27 cellular contexts compared by ENCODE assay signal in genomic region chr3:124664804-124665203, GRCh38.
DNase-seq lines count a peak whose midpoint lies in the region; ATAC-seq, FAIRE-seq and TF ChIP-seq lines count a peak whose summit lies in the region.
"Had no signal": no experiment of that assay in that cellular context is flagged by ENCODE, and none has a peak within 500 bp of the region (broad histone marks: within the 10 kb centered on the region; RNA-seq: fewer than 3 reads in every experiment).

No MANE protein-coding gene starts in this region.

- H3K4me1 ChIP-seq in heart left ventricle (peaks cover 0 to 15% (median 0%) of the 10 kb centered on the region in 12 donors), liver (ENCODE audit: control insufficient read depth in 4 of 4, insufficient read depth in 4 of 4, low read length in 3 of 4) (peaks cover 5 to 37% (median 30%) of the 10 kb centered on the region in 4 donors), small intestine (ENCODE audit: control insufficient read depth in 2 of 2, insufficient read depth in 1 of 2, low read depth in 1 of 2, low read length in 1 of 2) (no peaks in the 10 kb centered on the region), H9 (ENCODE audit: insufficient read depth, low read length) (no peaks in the 10 kb centered on the region), gastroesophageal sphincter (no peaks in the 10 kb centered on the region), esophagus muscularis mucosa (no peaks in the 10 kb centered on the region)
- H3K4me1 ChIP-seq: ascending aorta had no signal

- no peak overlapping the region for H4K5ac ChIP-seq in H9 (ENCODE audit: insufficient read length, low read depth, low read length)

- no peak overlapping the region for H2BK12ac ChIP-seq in H9 (ENCODE audit: insufficient read length, low read depth, low read length)

- H4K91ac ChIP-seq in H9 (ENCODE audit: insufficient read length, low read depth, low read length): no peak overlapping the region

- intact Hi-C loops in heart left ventricle (cut with DNase I) (no loop called here), esophagus muscularis mucosa (cut with DNase I) (no loop called here)

- WGBS in heart left ventricle, 4 donors: 48 to 62% (median 58%) methylated on average over 2 of the region's 2 CpGs
- 39% methylated on average over 2 of the region's 2 CpGs for WGBS in liver
- 58 to 80% (median 68%) methylated on average over 2 of the region's 2 CpGs for WGBS in small intestine, 3 donors
- WGBS in H9 (ENCODE audit: extremely low coverage, insufficient read length, low lambda C conversion rate): no CpG with 5 or more reads among the region's 2 CpGs
- WGBS in gastroesophageal sphincter (ENCODE audit: low coverage in 1 of 2), 2 donors: 93% methylated on average over 2 of the region's 2 CpGs; no CpG with 5 or more reads in 1 of the 2 donors
- WGBS in esophagus muscularis mucosa: 90% methylated on average over 2 of the region's 2 CpGs

- no peaks in the 10 kb centered on the region for H3K79me1 ChIP-seq in H9 (ENCODE audit: insufficient read depth, low read depth, low read length, poor library complexity, severe bottlenecking)

- TF ChIP-seq CTCF in LNCaP clone FGC (IDR thresholded peaks at IDR 0.05; ENCODE audit: control insufficient read depth, extremely low read depth, insufficient read depth): no peak
- TF ChIP-seq CTCF in heart left ventricle (IDR thresholded peaks at IDR 0.05): no peak
- TF ChIP-seq CTCF in liver (IDR thresholded peaks at IDR 0.05; ENCODE audit: low read depth, low read length, missing input control): no peak
- no peak for TF ChIP-seq CTCF in H9 (conservative IDR thresholded peaks at IDR 0.05)
- no peak for TF ChIP-seq CTCF in gastroesophageal sphincter (IDR thresholded peaks at IDR 0.05)
- TF ChIP-seq CTCF in esophagus muscularis mucosa (IDR thresholded peaks at IDR 0.05): no peak

- H4K20me1 ChIP-seq in H9 (ENCODE audit: control insufficient read depth, insufficient read depth, insufficient read length): no peaks in the 10 kb centered on the region

- H3K36me3 ChIP-seq in heart left ventricle: peaks cover 0 to 80% (median 28%) of the 10 kb centered on the region in 9 donors
- H3K36me3 ChIP-seq in liver (ENCODE audit: control insufficient read depth in 4 of 4, insufficient read depth in 3 of 4, low read depth in 1 of 4, low read length in 3 of 4): peaks cover 0 to 21% (median 8%) of the 10 kb centered on the region in 4 donors
- H3K36me3 ChIP-seq in small intestine (ENCODE audit: control insufficient read depth in 2 of 2, insufficient read depth in 2 of 2, low read length in 2 of 2): peaks cover 0 to 11% of the 10 kb centered on the region in 2 donors
- H3K36me3 ChIP-seq in gastroesophageal sphincter: peaks cover 0 to 41% of the 10 kb centered on the region in 2 donors
- H3K36me3 ChIP-seq in esophagus muscularis mucosa: peaks cover 0 to 70% (median 25%) of the 10 kb centered on the region in 4 donors
- H3K36me3 ChIP-seq: neutrophil had no signal

- H2BK15ac ChIP-seq in H9 (ENCODE audit: low read depth, low read length): no peak overlapping the region

- H3T11ph ChIP-seq in H9 (ENCODE audit: low read length): no peak overlapping the region

- no peaks in the 10 kb centered on the region for H3K36me3 Mint-ChIP-seq in H9 (ENCODE audit: insufficient read depth in 1 of 3, low read depth in 3 of 3)
- H3K36me3 Mint-ChIP-seq: memory B cell had no signal

- no peak overlapping the region for H3K56ac ChIP-seq in H9 (ENCODE audit: insufficient read length, low read depth, low read length)

- no peak overlapping the region for H3K23ac ChIP-seq in H9 (ENCODE audit: insufficient read length, low read depth, low read length)

- H3K27ac Mint-ChIP-seq in H9: peak overlapping the region in 1 of 3 experiments; percentile 23; a peak in 1 of 7 replicates
- H3K27ac Mint-ChIP-seq: activated CD8-positive, alpha-beta T cell treated with anti-CD3 and anti-CD28 coated beads, Interleukin-2, amount 10 ng/mL, durations not matched to agents 7 days and 5 days; activated naive CD8-positive, alpha-beta T cell treated with anti-CD3 and anti-CD28 coated beads, Interleukin-2, amount 10 ng/mL, durations not matched to agents 7 days and 5 days; dendritic cell treated with granulocyte-macrophage colony-stimulating factor and Interleukin-4, amounts not matched to agents 40 ng/mL and 50 ng/mL, for 4 days; memory B cell had no signal

- no peak overlapping the region for H3K4me2 ChIP-seq in H9 (ENCODE audit: insufficient read depth, insufficient read length, low read length)

- H3K4me3 ChIP-seq in LNCaP clone FGC (ENCODE audit: low read depth, low read length) (no peak overlapping the region), heart left ventricle (no peak overlapping the region), liver (ENCODE audit: low read depth in 1 of 3, low read length in 3 of 3) (no peak overlapping the region), small intestine (ENCODE audit: low read depth in 1 of 2, low read length in 2 of 2) (no peak overlapping the region), gastroesophageal sphincter (no peak overlapping the region), esophagus muscularis mucosa (no peak overlapping the region)
- H3K4me3 ChIP-seq: ascending aorta had no signal

- no peak for FAIRE-seq in small intestine (lab: Jason Lieb, UNC)
- FAIRE-seq: keratinocyte, TTC549, urothelium cell line had no signal

- H2BK20ac ChIP-seq in H9 (ENCODE audit: low read depth, low read length, poor library complexity, severe bottlenecking): no peak overlapping the region

- ATAC-seq in heart left ventricle: peak; percentile 41 to 63 (median 55)
- no peak for ATAC-seq in gastroesophageal sphincter
- ATAC-seq: activated CD8-positive, alpha-beta T cell treated with anti-CD3 and anti-CD28 coated beads, Interleukin-2, amount 10 ng/mL, durations not matched to agents 7 days and 5 days; HCT116 had no signal

- no peak overlapping the region for H4K8ac ChIP-seq in H9 (replicated peaks; ENCODE audit: insufficient read length, low read depth, low read length)

- TF ChIP-seq EP300 in gastroesophageal sphincter (IDR thresholded peaks at IDR 0.05) (no peak), esophagus muscularis mucosa (IDR thresholded peaks at IDR 0.05) (no peak)

- H2AK5ac ChIP-seq in H9 (ENCODE audit: insufficient read length, low read length): no peak overlapping the region

- H3K23me2 ChIP-seq in H9 (ENCODE audit: insufficient read length, low read depth, low read length, poor library complexity, severe bottlenecking): no peaks in the 10 kb centered on the region

- H3K9me3 ChIP-seq in heart left ventricle (no peaks in the 10 kb centered on the region), liver (ENCODE audit: control insufficient read depth in 4 of 4, low read length in 3 of 4) (no peaks in the 10 kb centered on the region), small intestine (ENCODE audit: control insufficient read depth, low read depth) (no peaks in the 10 kb centered on the region), H9 (ENCODE audit: control insufficient read depth, low read depth, low read length) (no peaks in the 10 kb centered on the region), gastroesophageal sphincter (no peaks in the 10 kb centered on the region), esophagus muscularis mucosa (no peaks in the 10 kb centered on the region)
- H3K9me3 ChIP-seq: ascending aorta, neutrophil had no signal

- H2AFZ ChIP-seq in H9 (ENCODE audit: low read length): no peak overlapping the region

- no peak overlapping the region for H3K18ac ChIP-seq in H9 (ENCODE audit: insufficient read length, low read depth, low read length)

- no peak overlapping the region for H3K14ac ChIP-seq in H9 (ENCODE audit: insufficient read depth, low read length)

- H3K79me2 ChIP-seq in H9 (ENCODE audit: insufficient read depth, low read length): no peaks in the 10 kb centered on the region

- H3K9me3 Mint-ChIP-seq in H9: no peaks in the 10 kb centered on the region
- H3K9me3 Mint-ChIP-seq: activated naive CD8-positive, alpha-beta T cell treated with anti-CD3 and anti-CD28 coated beads, Interleukin-2, amount 10 ng/mL, durations not matched to agents 7 days and 5 days; central memory CD8-positive, alpha-beta T cell; dendritic cell treated with granulocyte-macrophage colony-stimulating factor and Interleukin-4, amounts not matched to agents 40 ng/mL and 50 ng/mL, for 4 days; memory B cell had no signal

- TF ChIP-seq POLR2A in heart left ventricle (IDR thresholded peaks at IDR 0.05): no peak
- TF ChIP-seq POLR2A in gastroesophageal sphincter (IDR thresholded peaks at IDR 0.05): no peak
- TF ChIP-seq POLR2A in esophagus muscularis mucosa (IDR thresholded peaks at IDR 0.05; ENCODE audit: low read depth): no peak

- peak overlapping the region in 8 of 12 donors; percentile 8 to 67 (median 52) for H3K27ac ChIP-seq in heart left ventricle
- peak overlapping the region; percentile 79 to 81 for H3K27ac ChIP-seq in liver (ENCODE audit: low read depth in 1 of 2, low read length in 2 of 2)
- no peak overlapping the region for H3K27ac ChIP-seq in small intestine (ENCODE audit: low read depth in 1 of 2, low read length in 1 of 2)
- no peak overlapping the region for H3K27ac ChIP-seq in H9 (ENCODE audit: insufficient read length, low read depth, low read length)
- H3K27ac ChIP-seq in gastroesophageal sphincter: no peak overlapping the region
- no peak overlapping the region for H3K27ac ChIP-seq in esophagus muscularis mucosa (replicated peaks in 1 of 4)
- H3K27ac ChIP-seq: C4-2B, neutrophil had no signal

- H3K4ac ChIP-seq in H9 (ENCODE audit: low read depth, low read length): no peak overlapping the region

- H2BK5ac ChIP-seq in H9 (ENCODE audit: insufficient read length, low read length): no peak overlapping the region

- no peaks in the 10 kb centered on the region for H3K27me3 Mint-ChIP-seq in H9 (ENCODE audit: low read depth)

- H3K4me3 Mint-ChIP-seq in H9: no peak overlapping the region
- H3K4me3 Mint-ChIP-seq: activated CD8-positive, alpha-beta T cell treated with anti-CD3 and anti-CD28 coated beads, Interleukin-2, amount 10 ng/mL, durations not matched to agents 7 days and 5 days; activated naive CD8-positive, alpha-beta T cell treated with anti-CD3 and anti-CD28 coated beads, Interleukin-2, amount 10 ng/mL, durations not matched to agents 7 days and 5 days; central memory CD8-positive, alpha-beta T cell; dendritic cell treated with granulocyte-macrophage colony-stimulating factor and Interleukin-4, amounts not matched to agents 40 ng/mL and 50 ng/mL, for 4 days; memory B cell had no signal

- H3K27me3 ChIP-seq in heart left ventricle: no peaks in the 10 kb centered on the region
- no peaks in the 10 kb centered on the region for H3K27me3 ChIP-seq in liver (ENCODE audit: control insufficient read depth in 4 of 4, insufficient read depth in 4 of 4, low read length in 3 of 4)
- no peaks in the 10 kb centered on the region for H3K27me3 ChIP-seq in small intestine (ENCODE audit: control insufficient read depth in 2 of 2, insufficient read depth in 2 of 2, low read length in 2 of 2)
- no peaks in the 10 kb centered on the region for H3K27me3 ChIP-seq in H9 (ENCODE audit: insufficient read depth, low read length)
- no peaks in the 10 kb centered on the region for H3K27me3 ChIP-seq in gastroesophageal sphincter
- no peaks in the 10 kb centered on the region for H3K27me3 ChIP-seq in esophagus muscularis mucosa
- H3K27me3 ChIP-seq: ascending aorta, neutrophil had no signal

- DNase-seq in LNCaP clone FGC (ENCODE audit: low read depth): peak; percentile 43
- no peak for DNase-seq in heart left ventricle
- DNase-seq in small intestine: peak; percentile 65
- no peak for DNase-seq in H9
- DNase-seq in esophagus muscularis mucosa (ENCODE audit: extremely low spot score): no peak
- DNase-seq: activated CD4-positive, alpha-beta T cell treated with anti-CD3 and anti-CD28 coated beads for 1 hour; activated CD8-positive, alpha-beta T cell treated with anti-CD3 and anti-CD28 coated beads, Interleukin-2, amount 10 ng/mL, durations not matched to agents 7 days and 5 days; activated effector memory CD4-positive, alpha-beta T cell treated with Interleukin-2 at 50 U/mL for 16 hours; activated naive CD8-positive, alpha-beta T cell treated with anti-CD3 and anti-CD28 coated beads, Interleukin-2, amount 10 ng/mL, durations not matched to agents 7 days and 5 days; Karpas-422; NCI-H1694; NCI-H446 treated with DMSO at 0.1 percent for 48 hours; NCI-H82; RPMI8226; stimulated activated CD4-positive, alpha-beta T cell treated with anti-CD3 and anti-CD28 coated beads, Interleukin-4, amount 100 ng/mL, for 1 hour had no signal

- H3K9ac ChIP-seq in liver (ENCODE audit: low read depth in 1 of 2, low read length in 2 of 2) (peak overlapping the region in 1 of 2 donors; percentile 49), H9 (ENCODE audit: extremely low read depth, insufficient read length, low read length) (no peak overlapping the region)

- peak; percentile 65 to 71 for TF ChIP-seq RAD21 in liver (IDR thresholded peaks at IDR 0.05)

- no peak overlapping the region for H2BK120ac ChIP-seq in H9 (ENCODE audit: low read depth, low read length, poor library complexity, severe bottlenecking)

- no peaks in the 10 kb centered on the region for H3K4me1 Mint-ChIP-seq in H9
- H3K4me1 Mint-ChIP-seq: central memory CD8-positive, alpha-beta T cell; memory B cell had no signal

Comparison
In these comparisons a context has a peak if more than half of its experiments do, and no peak if none do; other contexts are left out.
1. DNase-seq: peak in LNCaP clone FGC (single experiment) and small intestine (single experiment); none in heart left ventricle (0 of 5), H9 (single experiment) and esophagus muscularis mucosa (single experiment).
2. H3K27ac ChIP-seq: peak in heart left ventricle (8 of 12) and liver (2 of 2); none in small intestine (0 of 2), H9 (single experiment), gastroesophageal sphincter (0 of 4) and esophagus muscularis mucosa (0 of 4).